8 cellular contexts compared by ENCODE assay signal in the genomic region with DNA sequence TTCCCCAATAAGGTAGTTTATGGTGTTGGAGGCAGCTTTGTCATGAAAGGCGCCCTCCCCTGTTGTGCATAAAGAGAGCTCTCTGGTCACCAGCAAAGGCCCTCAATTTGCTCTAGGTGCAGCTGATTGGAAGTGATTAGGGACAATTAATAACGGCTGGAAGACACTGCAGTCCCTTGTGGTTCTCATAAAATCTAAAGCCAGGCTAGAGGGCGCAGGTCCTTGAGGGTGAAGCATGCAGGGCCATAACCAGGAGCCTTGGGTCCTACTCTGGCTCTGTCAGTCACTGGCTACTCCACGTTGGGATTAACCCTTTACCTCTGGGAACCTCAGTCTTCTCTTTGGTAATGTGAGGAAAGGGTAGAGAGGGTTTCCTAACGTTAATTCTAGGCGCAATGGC. TPM values are rescaled to one million over a fixed set of nuclear protein-coding genes. Genes with fewer than 3 reads are reported as not detected.
DNase-seq lines count a peak whose midpoint lies in the region; ATAC-seq and TF ChIP-seq lines count a peak whose summit lies in the region.

No MANE protein-coding gene starts in this region.

- peak overlapping the region; percentile 32; the same call in 1 of the 2 replicates for H3K27ac ChIP-seq in MM.1S (ENCODE audit: low read length)

- H3K9ac ChIP-seq in MM.1S (ENCODE audit: low read length), result peak overlapping the region; percentile 77; the same call in 1 of the 2 replicates

- H3K27me3 ChIP-seq in MM.1S (replicated peaks; ENCODE audit: insufficient read depth, low read length), result no peaks in the 10 kb centered on the region

- peak; percentile 11 for DNase-seq in Ammon's horn (ENCODE audit: low spot score)
- DNase-seq in MM.1S, result no peak
- DNase-seq in activated naive CD8-positive, alpha-beta T cell treated with anti-CD3 and anti-CD28 coated beads for 36 hours, result peak; percentile 0
- DNase-seq in iPS-NIHi7 (ENCODE audit: extremely low spot score), result peak; percentile 57
- DNase-seq in stimulated activated naive CD8-positive, alpha-beta T cell treated with anti-CD3 and anti-CD28 coated beads, Interleukin-15, amount 100 ng/mL, for 72 hours, result peak; percentile 3 to 8
- DNase-seq in T1000 (lab: John Stamatoyannopoulos, UW), result no peak
- DNase-seq in foreskin melanocyte, result no peak

- H3K4me3 Mint-ChIP-seq in activated naive CD8-positive, alpha-beta T cell treated with anti-CD3 and anti-CD28 coated beads for 36 hours, result peak overlapping the region; percentile 89
- H3K4me3 Mint-ChIP-seq in stimulated activated naive CD8-positive, alpha-beta T cell treated with anti-CD3 and anti-CD28 coated beads, Interleukin-15, amount 100 ng/mL, for 72 hours, result peak overlapping the region; percentile 98 to 99

- peak overlapping the region; percentile 63; the same call in 1 of the 2 replicates for H2AFZ ChIP-seq in MM.1S (ENCODE audit: low read length)

- 0 out of 2 replicates have a peak, but pooled peaks cover 3% of the 10 kb centered on the region for H3F3A ChIP-seq in MM.1S (ENCODE audit: insufficient read depth, low read length)

- H4K20me1 ChIP-seq in MM.1S (ENCODE audit: insufficient read depth, low read length), result no peaks in the 10 kb centered on the region

- peak overlapping the region; percentile 85 for H3K4me3 ChIP-seq in MM.1S (ENCODE audit: low read length)

- peak; percentile 9 for ATAC-seq in GM18511 (IDR thresholded peaks at IDR 0.05; ENCODE audit: unreplicated experiment)
- ATAC-seq in stimulated activated naive CD8-positive, alpha-beta T cell treated with anti-CD3 and anti-CD28 coated beads, Interleukin-15, amount 100 ng/mL, for 72 hours, result no peak

- peaks cover 6% of the 10 kb centered on the region for H3K27me3 Mint-ChIP-seq in activated naive CD8-positive, alpha-beta T cell treated with anti-CD3 and anti-CD28 coated beads for 36 hours
- peaks cover 18% of the 10 kb centered on the region for H3K27me3 Mint-ChIP-seq in stimulated activated naive CD8-positive, alpha-beta T cell treated with anti-CD3 and anti-CD28 coated beads, Interleukin-15, amount 100 ng/mL, for 72 hours

- peaks cover 20% of the 10 kb centered on the region for H3K4me1 Mint-ChIP-seq in activated naive CD8-positive, alpha-beta T cell treated with anti-CD3 and anti-CD28 coated beads for 36 hours
- peaks cover 30% of the 10 kb centered on the region for H3K4me1 Mint-ChIP-seq in stimulated activated naive CD8-positive, alpha-beta T cell treated with anti-CD3 and anti-CD28 coated beads, Interleukin-15, amount 100 ng/mL, for 72 hours

- no peaks in the 10 kb centered on the region for H3K36me3 Mint-ChIP-seq in activated naive CD8-positive, alpha-beta T cell treated with anti-CD3 and anti-CD28 coated beads for 36 hours

- H3K36me3 ChIP-seq in MM.1S (replicated peaks; ENCODE audit: insufficient read depth, low read length), result no peaks in the 10 kb centered on the region

- peak overlapping the region; percentile 14 for H3K27ac Mint-ChIP-seq in activated naive CD8-positive, alpha-beta T cell treated with anti-CD3 and anti-CD28 coated beads for 36 hours
- H3K27ac Mint-ChIP-seq in stimulated activated naive CD8-positive, alpha-beta T cell treated with anti-CD3 and anti-CD28 coated beads, Interleukin-15, amount 100 ng/mL, for 72 hours, result peak overlapping the region in 1 of 2 donors; percentile 74

- H3K79me2 ChIP-seq in MM.1S (ENCODE audit: low read length), result peaks cover 9% of the 10 kb centered on the region; the same call in 1 of the 2 replicates

- H3K9me3 ChIP-seq in MM.1S (replicated peaks; ENCODE audit: insufficient read depth, low read length), result no peaks in the 10 kb centered on the region

- peak; percentile 25 for TF ChIP-seq CTCF in MM.1S (IDR thresholded peaks at IDR 0.05; ENCODE audit: low read length)

- H3K9me2 ChIP-seq in MM.1S (replicated peaks; ENCODE audit: insufficient read depth, low read length), result no peaks in the 10 kb centered on the region

- H3K4me1 ChIP-seq in MM.1S (ENCODE audit: low read length), result peaks cover 7% of the 10 kb centered on the region; the same call in 1 of the 2 replicates

- no peaks in the 10 kb centered on the region for H3K9me3 Mint-ChIP-seq in activated naive CD8-positive, alpha-beta T cell treated with anti-CD3 and anti-CD28 coated beads for 36 hours
- H3K9me3 Mint-ChIP-seq in stimulated activated naive CD8-positive, alpha-beta T cell treated with anti-CD3 and anti-CD28 coated beads, Interleukin-15, amount 100 ng/mL, for 72 hours, result no peaks in the 10 kb centered on the region

- H3K4me2 ChIP-seq in MM.1S (ENCODE audit: low read depth, low read length), result peak overlapping the region; percentile 91

RNA-seq across cellular contexts. Expression of a gene that starts 1.9 kb away (rescaled TPM):
- 10 to 100 TPM in 1 of 2 experiments, 1 to 10 TPM in 1; 9.2 to 10.5 TPM for total RNA-seq in activated naive CD8-positive, alpha-beta T cell treated with anti-CD3 and anti-CD28 coated beads for 36 hours

Comparison
In these comparisons a context has a peak if more than half of its experiments do, and no peak if none do; other contexts are left out.
1. DNase-seq: peak in Ammon's horn (single experiment), activated naive CD8-positive, alpha-beta T cell treated with anti-CD3 and anti-CD28 coated beads for 36 hours (single experiment), iPS-NIHi7 (single experiment) and stimulated activated naive CD8-positive, alpha-beta T cell treated with anti-CD3 and anti-CD28 coated beads, Interleukin-15, amount 100 ng/mL, for 72 hours (2 of 2); none in MM.1S (single experiment), T1000 (single experiment) and foreskin melanocyte (single experiment).